ENCODE assay signal across 9 cellular contexts in genomic region chr11:63537293-63538101, GRCh38. TPM values are rescaled to one million over a fixed set of nuclear protein-coding genes. Genes with fewer than 3 reads are reported as not detected.
DNase-seq lines count a peak whose midpoint lies in the region; ATAC-seq lines count a peak whose summit lies in the region.
"Had no signal": no experiment of that assay in that cellular context is flagged by ENCODE, and none has a peak within 500 bp of the region (broad histone marks: within the 10 kb centered on the region; RNA-seq: fewer than 3 reads in every experiment).

No MANE protein-coding gene starts in this region.

- peak overlapping the region; percentile 6 for H3K9ac ChIP-seq in skeletal muscle satellite cell (ENCODE audit: low read depth, low read length)

- H3K36me3 ChIP-seq in skeletal muscle satellite cell (ENCODE audit: insufficient read depth, low read length) = no peaks in the 10 kb centered on the region

- no peak for ATAC-seq in GM18519 (IDR thresholded peaks at IDR 0.05; ENCODE audit: low FRiP score, unreplicated experiment)

- H3K4me1 ChIP-seq in skeletal muscle satellite cell (ENCODE audit: control insufficient read depth, insufficient read depth, low read length) = peaks cover 16% of the 10 kb centered on the region

- peak overlapping the region; percentile 91 for H3K27ac ChIP-seq in angular gyrus (ENCODE audit: low read depth, low read length)
- H3K27ac ChIP-seq: epithelial cell of prostate had no signal

- peaks cover 15% of the 10 kb centered on the region for H3K27me3 ChIP-seq in skeletal muscle satellite cell (ENCODE audit: control insufficient read depth, insufficient read depth, low read length)

- DNase-seq in AG08395 (ENCODE audit: low spot score) (peak; percentile 51), KG1 (lab: John Stamatoyannopoulos, UW) (peak; percentile 68), hepatic stellate cell (ENCODE audit: low spot score) (peak; percentile 31), ecto neural progenitor cell (ENCODE audit: low spot score) (no peak), iPS-NIHi7 (ENCODE audit: extremely low spot score) (no peak)

- peak overlapping the region; percentile 60 for H3K4me3 ChIP-seq in skeletal muscle satellite cell (ENCODE audit: low read length)

- H3K9me3 ChIP-seq in skeletal muscle satellite cell (replicated peaks; ENCODE audit: low read length) = no peaks in the 10 kb centered on the region

- H3K4me2 ChIP-seq in skeletal muscle satellite cell (ENCODE audit: low read length) = peak overlapping the region; percentile 81

RNA-seq across cellular contexts. Expression of gene PLAAT4, which starts 0.9 kb away (rescaled TPM):
- total RNA-seq in skeletal muscle satellite cell (2012; rRNA removed) = 1.3 and 4.8 TPM in 2 replicates

RNA-seq across cellular contexts. Expression of gene PLAAT2, which starts 25.7 kb away (rescaled TPM):
- not detected in 2 replicates for total RNA-seq in skeletal muscle satellite cell (2012; rRNA removed)

RNA-seq across cellular contexts. Expression of gene LGALS12, which starts 31.6 kb away (rescaled TPM):
- under 0.01 TPM in 1 of 2 replicates, not detected in the other for total RNA-seq in skeletal muscle satellite cell (2012; rRNA removed)

RNA-seq across cellular contexts. Expression of gene PLAAT5, which starts 46.5 kb away (rescaled TPM):
- total RNA-seq in skeletal muscle satellite cell (2012; rRNA removed) = not detected in 2 replicates

Comparison
In these comparisons a context has a peak if more than half of its experiments do, and no peak if none do; other contexts are left out.
1. DNase-seq: peak in AG08395 (single experiment), KG1 (single experiment) and hepatic stellate cell (single experiment); none in ecto neural progenitor cell (single experiment) and iPS-NIHi7 (single experiment).